ENCODE assay signal across 19 cellular contexts in genomic region chr7:139738772-139739171, GRCh38. TPM values are rescaled to one million over a fixed set of nuclear protein-coding genes. Genes with fewer than 3 reads are reported as not detected.
A peak's percentile ranks its signal among the peaks of the same experiment; 100 is the strongest.
DNase-seq lines count a peak whose midpoint lies in the region; ATAC-seq and TF ChIP-seq lines count a peak whose summit lies in the region.
"Had no signal": no experiment of that assay in that cellular context is flagged by ENCODE, and none has a peak within 500 bp of the region (broad histone marks: within the 10 kb centered on the region; RNA-seq: fewer than 3 reads in every experiment).

No MANE protein-coding gene starts in this region.

- TF ChIP-seq CTCF in heart left ventricle (IDR thresholded peaks at IDR 0.05) (no peak), adrenal gland (IDR thresholded peaks at IDR 0.05) (no peak), type B pancreatic cell (conservative IDR thresholded peaks at IDR 0.05) (no peak), WERI-Rb-1 (IDR thresholded peaks at IDR 0.05; ENCODE audit: low read depth, low read length) (no peak), esophagus muscularis mucosa (IDR thresholded peaks at IDR 0.05) (no peak)

- H3K27ac ChIP-seq in heart left ventricle, result peak overlapping the region in 11 of 12 donors; percentile 63 to 97 (median 91)
- peak overlapping the region in 3 of 5 donors; percentile 48 to 87 (median 76) for H3K27ac ChIP-seq in adrenal gland
- H3K27ac ChIP-seq in naive thymus-derived CD4-positive, alpha-beta T cell (ENCODE audit: low read depth, low read length), result peak overlapping the region; percentile 15
- no peak overlapping the region for H3K27ac ChIP-seq in WERI-Rb-1
- no peak overlapping the region for H3K27ac ChIP-seq in esophagus muscularis mucosa (replicated peaks in 1 of 4)
- H3K27ac ChIP-seq: neural progenitor cell, PC-9 had no signal

- H3K27ac Mint-ChIP-seq in naive thymus-derived CD4-positive, alpha-beta T cell, result peak overlapping the region in 8 of 9 donors; percentile 73 to 94 (median 90)
- H3K27ac Mint-ChIP-seq in type B pancreatic cell, result peak overlapping the region; percentile 75
- H3K27ac Mint-ChIP-seq: neural progenitor cell had no signal

- H3K4me1 ChIP-seq in heart left ventricle (peaks cover 26 to 100% (median 95%) of the 10 kb centered on the region in 12 donors), adrenal gland (replicated peaks in 1 of 2) (peaks cover 43 to 89% of the 10 kb centered on the region in 2 donors), esophagus muscularis mucosa (peaks cover 71 to 99% (median 85%) of the 10 kb centered on the region in 4 donors)
- peaks cover 0 to 33% of the 10 kb centered on the region in 2 donors for H3K4me1 ChIP-seq in naive thymus-derived CD4-positive, alpha-beta T cell (ENCODE audit: control insufficient read depth in 2 of 2, insufficient read depth in 2 of 2, low read length in 2 of 2)

- POLR2A ChIA-PET in naive thymus-derived CD4-positive, alpha-beta T cell (lab: Charles Lee), result no interaction called here

- ATAC-seq in heart left ventricle, result no peak
- no peak for ATAC-seq in naive thymus-derived CD4-positive, alpha-beta T cell

- no peaks in the 10 kb centered on the region for H3K9me3 ChIP-seq in heart left ventricle
- no peaks in the 10 kb centered on the region for H3K9me3 ChIP-seq in adrenal gland (replicated peaks in 1 of 3)
- no peaks in the 10 kb centered on the region for H3K9me3 ChIP-seq in naive thymus-derived CD4-positive, alpha-beta T cell (ENCODE audit: control insufficient read depth in 2 of 3, low read length in 3 of 3)
- H3K9me3 ChIP-seq in WERI-Rb-1 (ENCODE audit: severe bottlenecking), result no peaks in the 10 kb centered on the region
- no peaks in the 10 kb centered on the region for H3K9me3 ChIP-seq in esophagus muscularis mucosa

- no peaks in the 10 kb centered on the region for H3K27me3 ChIP-seq in heart left ventricle
- H3K27me3 ChIP-seq in adrenal gland, result no peaks in the 10 kb centered on the region
- H3K27me3 ChIP-seq in naive thymus-derived CD4-positive, alpha-beta T cell (ENCODE audit: control insufficient read depth in 2 of 2, insufficient read depth in 2 of 2, low read length in 2 of 2), result no peaks in the 10 kb centered on the region
- H3K27me3 ChIP-seq in WERI-Rb-1 (ENCODE audit: insufficient read depth, low read depth, severe bottlenecking), result no peaks in the 10 kb centered on the region
- H3K27me3 ChIP-seq in esophagus muscularis mucosa, result no peaks in the 10 kb centered on the region
- H3K27me3 ChIP-seq: hepatocyte, neural progenitor cell had no signal

- DNase-seq in heart left ventricle (no peak), cardiac septum (ENCODE audit: low spot score) (no peak), adrenal gland (no peak), type B pancreatic cell (ENCODE audit: extremely low spot score, unreplicated experiment) (no peak), WERI-Rb-1 (no peak), Ammon's horn (ENCODE audit: low spot score) (no peak), esophagus muscularis mucosa (ENCODE audit: extremely low spot score) (no peak)
- DNase-seq in naive thymus-derived CD4-positive, alpha-beta T cell, result no peak
- DNase-seq: activated gamma-delta T cell, AML-193, cerebellar nuclear complex, DMS79, erythroblast, Karpas-422, NCI-H1436, PC-9 had no signal

- H3K36me3 ChIP-seq in heart left ventricle (peaks cover 0 to 11% (median 0%) of the 10 kb centered on the region in 9 donors), adrenal gland (replicated peaks in 1 of 2) (no peaks in the 10 kb centered on the region), WERI-Rb-1 (peaks cover 9% of the 10 kb centered on the region), esophagus muscularis mucosa (peaks cover 0 to 14% (median 0%) of the 10 kb centered on the region in 4 donors)
- no peaks in the 10 kb centered on the region for H3K36me3 ChIP-seq in naive thymus-derived CD4-positive, alpha-beta T cell (ENCODE audit: control insufficient read depth in 2 of 3, insufficient read depth in 3 of 3, low read length in 3 of 3)
- H3K36me3 ChIP-seq: neural progenitor cell had no signal

- WGBS in heart left ventricle, 4 donors, result 58 to 81% (median 78%) methylated on average over 3 of the region's 3 CpGs
- WGBS in adrenal gland, 4 donors, result 53 to 62% (median 58%) methylated on average over 3 of the region's 3 CpGs
- 90% methylated on average over 3 of the region's 3 CpGs for WGBS in esophagus muscularis mucosa

- H3K36me3 Mint-ChIP-seq in naive thymus-derived CD4-positive, alpha-beta T cell, result peaks cover 0 to 17% (median 6%) of the 10 kb centered on the region in 5 donors
- peaks cover 24% of the 10 kb centered on the region for H3K36me3 Mint-ChIP-seq in type B pancreatic cell

- peaks cover 36 to 95% (median 89%) of the 10 kb centered on the region in 7 donors for H3K4me1 Mint-ChIP-seq in naive thymus-derived CD4-positive, alpha-beta T cell
- H3K4me1 Mint-ChIP-seq in type B pancreatic cell (ENCODE audit: unreplicated experiment), result peaks cover 61% of the 10 kb centered on the region

- no peak overlapping the region for H3K4me3 ChIP-seq in heart left ventricle
- H3K4me3 ChIP-seq in adrenal gland, result no peak overlapping the region
- no peak overlapping the region for H3K4me3 ChIP-seq in naive thymus-derived CD4-positive, alpha-beta T cell (ENCODE audit: low read length)
- H3K4me3 ChIP-seq in WERI-Rb-1 (ENCODE audit: low read depth, low read length), result no peak overlapping the region
- no peak overlapping the region for H3K4me3 ChIP-seq in esophagus muscularis mucosa
- H3K4me3 ChIP-seq: hepatocyte, neural progenitor cell, PC-9, smooth muscle cell had no signal

- intact Hi-C loops in heart left ventricle (cut with DNase I), result loop anchor here in 3 of 10 donors (5.0 kb wide), 3 partner anchors 34 to 39 kb away; partner anchors contain the start of gene HIPK2 (in 1 of the 3)
- intact Hi-C loops in cardiac septum (cut with DNase I), result loop anchor here (5.0 kb wide), 1 partner anchor 81 kb away; no protein-coding TSS in a partner anchor
- intact Hi-C loops in adrenal gland (cut with DNase I), result no loop called here
- intact Hi-C loops in naive thymus-derived CD4-positive, alpha-beta T cell (cut with micrococcal nuclease), result loop anchor here in 1 of 2 donors (5.0 kb wide), 1 partner anchor 56 kb away; no protein-coding TSS in a partner anchor
- intact Hi-C loops in esophagus muscularis mucosa (cut with DNase I), result loop anchor here (5.0 kb wide), 1 partner anchor 39 kb away; the partner anchor contains the start of gene HIPK2

- H3K4me3 Mint-ChIP-seq in naive thymus-derived CD4-positive, alpha-beta T cell, result peak overlapping the region in 6 of 10 donors; percentile 8 to 80 (median 62)
- H3K4me3 Mint-ChIP-seq in type B pancreatic cell, result no peak overlapping the region
- H3K4me3 Mint-ChIP-seq: neural progenitor cell had no signal

- TF ChIP-seq EP300 in esophagus muscularis mucosa (IDR thresholded peaks at IDR 0.05), result no peak

- no peaks in the 10 kb centered on the region for H3K27me3 Mint-ChIP-seq in naive thymus-derived CD4-positive, alpha-beta T cell
- H3K27me3 Mint-ChIP-seq in type B pancreatic cell, result no peaks in the 10 kb centered on the region

- TF ChIP-seq POLR2A in heart left ventricle (IDR thresholded peaks at IDR 0.05) (no peak), adrenal gland (IDR thresholded peaks at IDR 0.05) (no peak), esophagus muscularis mucosa (IDR thresholded peaks at IDR 0.05; ENCODE audit: low read depth) (no peak)

- H3K9me3 Mint-ChIP-seq in naive thymus-derived CD4-positive, alpha-beta T cell, result no peaks in the 10 kb centered on the region
- no peaks in the 10 kb centered on the region for H3K9me3 Mint-ChIP-seq in type B pancreatic cell
- H3K9me3 Mint-ChIP-seq: neural progenitor cell had no signal

- CTCF ChIA-PET in naive thymus-derived CD4-positive, alpha-beta T cell (lab: Charles Lee), result interaction anchor here (1.7 to 3.1 kb wide), 2 partner anchors 36 to 93 kb away, joined by 5 to 15 read pairs; no protein-coding TSS in a partner anchor

RNA-seq across cellular contexts. Expression of gene HIPK2, which starts 39.0 kb away (rescaled TPM):
- total RNA-seq in heart left ventricle (100 to 1,000 TPM; 102 to 244 (median 143) TPM), cardiac septum (218 TPM), adrenal gland (10 to 100 TPM; 36.3 to 82.4 (median 64.2) TPM), type B pancreatic cell (ENCODE audit: low replicate concordance) (84.7 and 89.1 TPM in 2 replicates), esophagus muscularis mucosa (10 to 100 TPM; 20.9 to 40.9 (median 26.7) TPM)
- polyA plus RNA-seq in heart left ventricle (100 to 1,000 TPM in 1 of 2 donors, 10 to 100 TPM in 1; 43.2 to 205 TPM), adrenal gland (10 to 100 TPM in 2 of 3 donors, 1 to 10 TPM in 1; 4.7 to 20.8 (median 14.7) TPM)
- 10 to 100 TPM; 27.3 to 44.0 (median 37.3) TPM for total RNA-seq in naive thymus-derived CD4-positive, alpha-beta T cell
- 1 to 10 TPM; 4.6 to 8.5 TPM for polyA plus RNA-seq in naive thymus-derived CD4-positive, alpha-beta T cell

Comparison
In these comparisons a context has a peak if more than half of its experiments do, and no peak if none do; other contexts are left out.
1. H3K27ac ChIP-seq: peak in heart left ventricle (11 of 12), adrenal gland (3 of 5) and naive thymus-derived CD4-positive, alpha-beta T cell (single experiment); none in WERI-Rb-1 (single experiment) and esophagus muscularis mucosa (0 of 4).
2. intact Hi-C loops: an anchor here in cardiac septum (5.0 kb wide) and esophagus muscularis mucosa (5.0 kb wide); none called in adrenal gland.